ENCODE assay signal across 25 cellular contexts in genomic region chr14:103533137-103533998, GRCh38. TPM values are rescaled to one million over a fixed set of nuclear protein-coding genes. Genes with fewer than 3 reads are reported as not detected.
A peak's percentile ranks its signal among the peaks of the same experiment; 100 is the strongest.
DNase-seq lines count a peak whose midpoint lies in the region; ATAC-seq and TF ChIP-seq lines count a peak whose summit lies in the region.
"Had no signal": no experiment of that assay in that cellular context is flagged by ENCODE, and none has a peak within 500 bp of the region (broad histone marks: within the 10 kb centered on the region; RNA-seq: fewer than 3 reads in every experiment).

No MANE protein-coding gene starts in this region.

- no peaks in the 10 kb centered on the region for H3K27me3 ChIP-seq in mucosa of rectum (ENCODE audit: control insufficient read depth in 2 of 2, insufficient read depth in 2 of 2, low read length in 2 of 2)
- no peaks in the 10 kb centered on the region for H3K27me3 ChIP-seq in testis
- H3K27me3 ChIP-seq: breast epithelium had no signal

- H3K36me3 ChIP-seq in HEK293 (ENCODE audit: control insufficient read depth in 2 of 2, insufficient read depth in 1 of 2, low read length in 2 of 2) (peaks cover 0 to 19% of the 10 kb centered on the region in 2 experiments; a peak in 1 of 3 replicates), mucosa of rectum (ENCODE audit: control insufficient read depth in 2 of 2, insufficient read depth in 2 of 2, low read length in 2 of 2) (peaks cover 3 to 5% of the 10 kb centered on the region in 2 donors), testis (ENCODE audit: low read depth, missing control alignments) (no peaks in the 10 kb centered on the region)
- H3K36me3 ChIP-seq: breast epithelium had no signal

- peaks cover 6% of the 10 kb centered on the region for H3K4me1 ChIP-seq in HEK293 (ENCODE audit: control insufficient read depth, insufficient read depth, low read length)
- peaks cover 20 to 23% of the 10 kb centered on the region in 2 donors for H3K4me1 ChIP-seq in mucosa of rectum (ENCODE audit: control insufficient read depth in 2 of 2, insufficient read depth in 2 of 2, low read length in 2 of 2)
- H3K4me1 ChIP-seq in testis, result peaks cover 55% of the 10 kb centered on the region

- peak; percentile 61 for DNase-seq in testis
- DNase-seq in activated gamma-delta T cell (lab: John Stamatoyannopoulos, UW), result no peak
- DNase-seq in lower leg skin (ENCODE audit: low spot score in 2 of 2), result no peak
- DNase-seq: activated CD4-positive, alpha-beta T cell treated with anti-CD3 and anti-CD28 coated beads, Interleukin-2, amount 50 U/mL, for 1 hour; activated naive CD4-positive, alpha-beta T cell treated with anti-CD3 and anti-CD28 coated beads, Interleukin-2, amount 10 ng/mL, durations not matched to agents 7 days and 5 days; Caco-2; DMS79; GDM1; NCI-H1105; NCI-H2029; NCI-H524 treated with DMSO at 0.1 percent for 48 hours; NK-92 treated with Interleukin-12 subunit alpha and Interleukin-12 subunit beta, amount 100 ng/mL, for 24 hours; PC-3; SHP77; stimulated activated CD4-positive, alpha-beta T cell treated with anti-CD3 and anti-CD28 coated beads, Interleukin-4, amount 100 ng/mL, for 24 hours; T1000 had no signal

- intact Hi-C loops in testis (cut with DNase I; ENCODE audit: low total_unique reads), result no loop called here
- intact Hi-C loops in lower leg skin (cut with DNase I; ENCODE audit: low total_unique reads), result no loop called here

- CTCF ChIA-PET in HEK293 (lab: Yijun Ruan, JAX), result interaction anchor here (0.7 kb wide), 2 partner anchors 37 to 514 kb away, joined by 3 read pairs; no protein-coding TSS in a partner anchor

- no peak overlapping the region for H3K9ac ChIP-seq in mucosa of rectum (ENCODE audit: low read depth in 1 of 2, low read length in 2 of 2)

- TF ChIP-seq POLR2A in testis (IDR thresholded peaks at IDR 0.05) (no peak), lower leg skin (IDR thresholded peaks at IDR 0.05) (no peak)

- POLR2A ChIA-PET in HEK293 (lab: Yijun Ruan, JAX), result interaction anchor here (0.6 to 3.9 kb wide), 4 partner anchors 9 to 528 kb away, joined by 3 to 19 read pairs (median 4); partner anchors contain the start of gene CKB

- no peak for ATAC-seq in HG02884 (IDR thresholded peaks at IDR 0.05; ENCODE audit: unreplicated experiment)
- ATAC-seq: PC-3; sciatic nerve; stimulated activated memory B cell treated with anti-CD40 and anti-IgM and Interleukin-4, amounts not matched to agents 10 μg/mL and 1 μg/mL and 100 μg/mL, for 72 hours; WTC11 had no signal

- no peaks in the 10 kb centered on the region for H3K9me3 ChIP-seq in HEK293 (ENCODE audit: control insufficient read depth, insufficient read depth, low read depth, low read length)
- no peaks in the 10 kb centered on the region for H3K9me3 ChIP-seq in mucosa of rectum (ENCODE audit: control insufficient read depth in 2 of 2, low read length in 2 of 2)
- no peaks in the 10 kb centered on the region for H3K9me3 ChIP-seq in testis
- H3K9me3 ChIP-seq: breast epithelium, Caco-2, HAP-1 had no signal

- 64 to 67% methylated on average over 7 to 23 of the region's 23 CpGs for WGBS in testis, 2 donors
- WGBS in lower leg skin, 2 donors, result 79 to 81% methylated on average over 19 to 21 of the region's 23 CpGs

- TF ChIP-seq CTCF in HEK293 (tag by site-specific recombination; IDR thresholded peaks at IDR 0.05) (no peak), testis (IDR thresholded peaks at IDR 0.05) (no peak), lower leg skin (IDR thresholded peaks at IDR 0.05) (no peak)

- H3K4me3 ChIP-seq in HEK293 (ENCODE audit: low read depth, low read length) (no peak overlapping the region), mucosa of rectum (ENCODE audit: low read length in 2 of 2) (no peak overlapping the region), testis (no peak overlapping the region), lower leg skin (ENCODE audit: low read depth, poor library complexity, severe bottlenecking) (no peak overlapping the region)
- H3K4me3 ChIP-seq: breast epithelium, HAP-1 had no signal

- H3K27ac ChIP-seq in HEK293 (ENCODE audit: extremely low read depth, low read depth, low read length) (no peak overlapping the region), cingulate gyrus (ENCODE audit: low read depth, low read length) (peak overlapping the region; percentile 65), mucosa of rectum (ENCODE audit: low read depth in 2 of 2, low read length in 2 of 2) (peak overlapping the region; percentile 70 to 71), testis (peak overlapping the region; percentile 44 to 77)
- H3K27ac ChIP-seq: breast epithelium had no signal

TF ChIP-seq in HEK293, 187 proteins besides CTCF, POLR2A, EP300 and RAD21:
- no peak for TF ChIP-seq ZBTB10 (tag by site-specific recombination; IDR thresholded peaks at IDR 0.05)
- TF ChIP-seq ZIC2 (tag by site-specific recombination; IDR thresholded peaks at IDR 0.05), result 0 out of 2 replicates have a peak, but pooled peaks have one; percentile 11
- TF ChIP-seq ELK4 (IDR thresholded peaks at IDR 0.05; ENCODE audit: borderline replicate concordance, low read depth, low read length), result no peak
- TF ChIP-seq GLIS1 (tag by site-specific recombination; IDR thresholded peaks at IDR 0.05), result peak; percentile 81
- peak; percentile 55 for TF ChIP-seq GLIS2 (tag by site-specific recombination; IDR thresholded peaks at IDR 0.05)
- no peak for TF ChIP-seq ZNF311 (tag by site-specific recombination; IDR thresholded peaks at IDR 0.05; ENCODE audit: borderline replicate concordance)
- TF ChIP-seq BCL6B (tag by site-specific recombination; IDR thresholded peaks at IDR 0.05), result no peak

RNA-seq across cellular contexts. Expression of gene TRMT61A, which starts 4.4 kb away (rescaled TPM):
- total RNA-seq in testis (10 to 100 TPM; 19.1 to 29.8 TPM), lower leg skin (10 to 100 TPM in 3 of 4 donors, 1 to 10 TPM in 1; 9.2 to 22.5 (median 16.0) TPM)
- polyA plus RNA-seq in testis (ENCODE audit: insufficient read depth, low read depth, low replicate concordance), result 12.1 TPM

RNA-seq across cellular contexts. Expression of gene CKB, which starts 10.7 kb away (rescaled TPM):
- total RNA-seq in testis (1,000 to 10,000 TPM; 1,148 to 1,322 TPM), lower leg skin (100 to 1,000 TPM; 168 to 236 (median 214) TPM)
- 504 TPM for polyA plus RNA-seq in testis (ENCODE audit: insufficient read depth, low read depth, low replicate concordance)

RNA-seq across cellular contexts. Expression of gene BAG5, which starts 29.1 kb away (rescaled TPM):
- total RNA-seq in testis (100 to 1,000 TPM in 1 of 2 donors, 10 to 100 TPM in 1; 63.4 to 124 TPM), lower leg skin (10 to 100 TPM; 40.3 to 44.3 (median 43.1) TPM)
- polyA plus RNA-seq in testis (ENCODE audit: insufficient read depth, low read depth, low replicate concordance), result 202 TPM

RNA-seq across cellular contexts. Expression of gene COA8, which starts 29.4 kb away (rescaled TPM):
- total RNA-seq in testis (10 to 100 TPM; 28.9 to 68.7 TPM), lower leg skin (10 to 100 TPM; 21.0 to 32.9 (median 30.0) TPM)
- polyA plus RNA-seq in testis (ENCODE audit: insufficient read depth, low read depth, low replicate concordance), result 152 TPM

Comparison
In these comparisons a context has a peak if more than half of its experiments do, and no peak if none do; other contexts are left out.
1. RNA of gene CKB, which starts 10.7 kb away (total RNA-seq): 1,148 to 1,322 TPM in testis; 168 to 236 TPM in lower leg skin; every median in the first group is over 4 times any median in the second.